28 cellular contexts compared by ENCODE assay signal in the genomic region with DNA sequence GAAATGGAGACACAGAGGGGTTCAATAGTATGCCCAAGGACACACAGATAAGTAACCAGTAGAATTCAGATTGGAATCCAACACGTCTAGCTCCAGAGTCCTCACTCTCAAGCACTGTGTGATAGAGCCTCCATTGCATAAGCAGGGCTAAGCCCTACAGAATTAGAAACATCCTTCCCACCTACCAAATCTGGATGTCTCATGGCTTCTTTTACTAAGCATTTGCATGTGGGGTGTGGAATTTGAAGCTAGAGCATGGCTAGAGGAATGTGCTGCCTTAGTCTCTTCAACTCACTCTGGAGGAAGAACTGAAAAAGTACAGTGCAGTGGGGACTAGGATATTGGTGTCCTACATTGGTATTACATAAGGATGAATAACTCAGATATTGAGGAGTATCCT.
"Had no signal": no experiment of that assay in that cellular context is flagged by ENCODE, and none has a peak within 500 bp of the region (broad histone marks: within the 10 kb centered on the region; RNA-seq: fewer than 3 reads in every experiment).

No MANE protein-coding gene starts in this region.

- H3K4me1 ChIP-seq: pancreas, psoas muscle, suprapubic skin, testis, tibial artery, transverse colon, upper lobe of left lung, vagina had no signal

- H3K27ac ChIP-seq: neutrophil, pancreas, psoas muscle, suprapubic skin, testis, tibial artery, transverse colon, upper lobe of left lung, vagina had no signal

- H3K27me3 ChIP-seq: pancreas, suprapubic skin, testis, tibial artery, transverse colon, upper lobe of left lung, vagina had no signal

- H3K36me3 ChIP-seq: neutrophil, pancreas, suprapubic skin, tibial artery, transverse colon, upper lobe of left lung, vagina had no signal

- H3K4me3 ChIP-seq: pancreas, psoas muscle, suprapubic skin, testis, tibial artery, transverse colon, upper lobe of left lung, vagina had no signal

- ATAC-seq: natural killer cell treated with Interleukin-12 subunit alpha and Interleukin-12 subunit beta and Interleukin-15 and Interleukin-18, amount 100 ng/mL, for 72 hours; pancreas; psoas muscle; right cardiac atrium; sciatic nerve; stimulated activated effector memory CD8-positive, alpha-beta T cell treated with anti-CD3 and anti-CD28 coated beads, Interleukin-12 subunit alpha, Interleukin-12 subunit beta, amount 100 ng/mL, for 72 hours had no signal

- H3K4me1 Mint-ChIP-seq: nephron progenitor cell; neural crest cell; stimulated activated effector memory CD8-positive, alpha-beta T cell treated with anti-CD3 and anti-CD28 coated beads, Interleukin-12 subunit alpha, Interleukin-12 subunit beta, amount 100 ng/mL, for 72 hours had no signal

- H3K4me3 Mint-ChIP-seq: naive B cell; natural killer cell treated with Interleukin-12 subunit alpha and Interleukin-12 subunit beta and Interleukin-15 and Interleukin-18, amount 100 ng/mL, for 72 hours; nephron progenitor cell; neural crest cell; stimulated activated effector memory CD8-positive, alpha-beta T cell treated with anti-CD3 and anti-CD28 coated beads, Interleukin-12 subunit alpha, Interleukin-12 subunit beta, amount 100 ng/mL, for 72 hours; stimulated activated naive B cell treated with anti-CD40 and anti-IgM and Interleukin-4, amounts not matched to agents 10 μg/mL and 1 μg/mL and 100 μg/mL, for 72 hours; stimulated activated naive CD8-positive, alpha-beta T cell treated with anti-CD3 and anti-CD28 coated beads, Interleukin-15, Interleukin-2, amounts not matched to agents 100 ng/mL and 50 ng/mL, for 24 hours had no signal

- H3K9me3 Mint-ChIP-seq: naive B cell; natural killer cell treated with Interleukin-12 subunit alpha and Interleukin-12 subunit beta and Interleukin-15 and Interleukin-18, amount 100 ng/mL, for 72 hours; nephron progenitor cell; neural crest cell; stimulated activated effector memory CD8-positive, alpha-beta T cell treated with anti-CD3 and anti-CD28 coated beads, Interleukin-12 subunit alpha, Interleukin-12 subunit beta, amount 100 ng/mL, for 72 hours; stimulated activated naive B cell treated with anti-CD40 and anti-IgM and Interleukin-4, amounts not matched to agents 10 μg/mL and 1 μg/mL and 100 μg/mL, for 72 hours; stimulated activated naive CD8-positive, alpha-beta T cell treated with anti-CD3 and anti-CD28 coated beads, Interleukin-15, Interleukin-2, amounts not matched to agents 100 ng/mL and 50 ng/mL, for 24 hours had no signal

- H3K36me3 Mint-ChIP-seq: naive B cell; natural killer cell treated with Interleukin-12 subunit alpha and Interleukin-12 subunit beta and Interleukin-15 and Interleukin-18, amount 100 ng/mL, for 72 hours; stimulated activated effector memory CD8-positive, alpha-beta T cell treated with anti-CD3 and anti-CD28 coated beads, Interleukin-12 subunit alpha, Interleukin-12 subunit beta, amount 100 ng/mL, for 72 hours; stimulated activated naive B cell treated with anti-CD40 and anti-IgM and Interleukin-4, amounts not matched to agents 10 μg/mL and 1 μg/mL and 100 μg/mL, for 72 hours had no signal

- H3K27ac Mint-ChIP-seq: natural killer cell treated with Interleukin-12 subunit alpha and Interleukin-12 subunit beta and Interleukin-15 and Interleukin-18, amount 100 ng/mL, for 72 hours; nephron progenitor cell; progenitor cell of endocrine pancreas; stimulated activated effector memory CD8-positive, alpha-beta T cell treated with anti-CD3 and anti-CD28 coated beads, Interleukin-12 subunit alpha, Interleukin-12 subunit beta, amount 100 ng/mL, for 72 hours; stimulated activated naive B cell treated with anti-CD40 and anti-IgM and Interleukin-4, amounts not matched to agents 10 μg/mL and 1 μg/mL and 100 μg/mL, for 72 hours; stimulated activated naive CD8-positive, alpha-beta T cell treated with anti-CD3 and anti-CD28 coated beads, Interleukin-15, Interleukin-2, amounts not matched to agents 100 ng/mL and 50 ng/mL, for 24 hours had no signal

- FAIRE-seq: pancreas, small intestine, urothelium cell line had no signal

- DNase-seq: naive B cell; nephron progenitor cell; nucleus accumbens; pancreas; psoas muscle; right cardiac atrium; small intestine; stimulated activated CD4-positive, alpha-beta T cell treated with anti-CD3 and anti-CD28 coated beads, Interleukin-15, amount 100 ng/mL, for 24 hours; stimulated activated CD4-positive, alpha-beta T cell treated with anti-CD3 and anti-CD28 coated beads, Interleukin-2, amount 100 ng/mL, for 24 hours; stimulated activated CD4-positive, alpha-beta T cell treated with anti-CD3 and anti-CD28 coated beads, Interleukin-2, amount 100 ng/mL, for 48 hours; stimulated activated CD4-positive, alpha-beta T cell treated with anti-CD3 and anti-CD28 coated beads, Interleukin-4, amount 100 ng/mL, for 24 hours; stimulated activated naive B cell treated with anti-CD40 and anti-IgM and Interleukin-4, amounts not matched to agents 10 μg/mL and 1 μg/mL and 100 μg/mL, for 72 hours; stimulated activated naive CD4-positive, alpha-beta T cell treated with Interleukin-2 at 50 U/mL for 16 hours; substantia nigra; testis; tibial artery; transverse colon; upper lobe of left lung had no signal

- H3K9me3 ChIP-seq: neutrophil, pancreas, psoas muscle, suprapubic skin, testis, tibial artery, transverse colon, upper lobe of left lung, vagina had no signal
